ENCODE assay signal across 26 cellular contexts in genomic region chr2:226158229-226158628, GRCh38.
"Had no signal": no experiment of that assay in that cellular context is flagged by ENCODE, and none has a peak within 500 bp of the region (broad histone marks: within the 10 kb centered on the region; RNA-seq: fewer than 3 reads in every experiment).

No MANE protein-coding gene starts in this region.

- H3K4me3 ChIP-seq: MG63, SK-N-MC had no signal

- H3K4me3 Mint-ChIP-seq: activated CD4-positive, alpha-beta memory T cell treated with anti-CD3 and anti-CD28 coated beads, Interleukin-2, amount 10 ng/mL, durations not matched to agents 7 days and 5 days; activated CD4-positive, alpha-beta T cell treated with anti-CD3 and anti-CD28 coated beads, Interleukin-2, amount 10 ng/mL, durations not matched to agents 7 days and 5 days; activated naive CD4-positive, alpha-beta T cell treated with anti-CD3 and anti-CD28 coated beads for 36 hours; activated naive CD8-positive, alpha-beta T cell; activated T-helper 17 cell treated with anti-CD3 and anti-CD28 coated beads, Interleukin-2, amount 50 U/mL, for 72 hours; brain; T-cell had no signal

- H3K27ac Mint-ChIP-seq: activated CD4-positive, alpha-beta memory T cell treated with anti-CD3 and anti-CD28 coated beads, Interleukin-2, amount 10 ng/mL, durations not matched to agents 7 days and 5 days; activated CD4-positive, alpha-beta T cell treated with anti-CD3 and anti-CD28 coated beads, Interleukin-2, amount 10 ng/mL, durations not matched to agents 7 days and 5 days; activated naive CD4-positive, alpha-beta T cell treated with anti-CD3 and anti-CD28 coated beads for 36 hours; activated naive CD8-positive, alpha-beta T cell; activated T-helper 17 cell treated with anti-CD3 and anti-CD28 coated beads, Interleukin-2, amount 50 U/mL, for 72 hours; brain; T-cell had no signal

- H3K36me3 Mint-ChIP-seq: activated naive CD8-positive, alpha-beta T cell; brain; T-cell had no signal

- DNase-seq: activated CD4-positive, alpha-beta memory T cell treated with anti-CD3 and anti-CD28 coated beads, Interleukin-2, amount 10 ng/mL, durations not matched to agents 7 days and 5 days; activated CD4-positive, alpha-beta T cell treated with anti-CD3 and anti-CD28 coated beads, Interleukin-2, amount 10 ng/mL, durations not matched to agents 7 days and 5 days; activated CD4-positive, CD25-positive, alpha-beta regulatory T cell; activated gamma-delta T cell; activated naive CD4-positive, alpha-beta T cell treated with anti-CD3 and anti-CD28 coated beads for 36 hours; activated T-cell treated with anti-CD3 and anti-CD28 coated beads for 4 hours; activated T-cell treated with anti-CD3 and anti-CD28 coated beads, Interleukin-2, amount 50 U/mL, for 48 hours; amygdala; MG63; NCI-H1105 treated with DMSO at 0.1 percent for 48 hours; NCI-H1436 treated with DMSO at 0.1 percent for 48 hours; NCI-H187; NCI-H2081 treated with DMSO at 0.1 percent for 48 hours; NCI-H446; NCI-H524; PC-3; T-cell; T-helper 2 cell; T1000 had no signal

- FAIRE-seq: astrocyte, RCC 7860, TTC549 had no signal

- H3K27me3 Mint-ChIP-seq: activated CD4-positive, alpha-beta memory T cell treated with anti-CD3 and anti-CD28 coated beads, Interleukin-2, amount 10 ng/mL, durations not matched to agents 7 days and 5 days; activated CD4-positive, alpha-beta T cell treated with anti-CD3 and anti-CD28 coated beads, Interleukin-2, amount 10 ng/mL, durations not matched to agents 7 days and 5 days had no signal

- H3K4me1 Mint-ChIP-seq: activated CD4-positive, alpha-beta memory T cell treated with anti-CD3 and anti-CD28 coated beads, Interleukin-2, amount 10 ng/mL, durations not matched to agents 7 days and 5 days; activated CD4-positive, alpha-beta T cell treated with anti-CD3 and anti-CD28 coated beads, Interleukin-2, amount 10 ng/mL, durations not matched to agents 7 days and 5 days; activated T-helper 17 cell treated with anti-CD3 and anti-CD28 coated beads, Interleukin-2, amount 50 U/mL, for 72 hours; T-cell had no signal

- H3K9me3 Mint-ChIP-seq: activated CD4-positive, alpha-beta memory T cell treated with anti-CD3 and anti-CD28 coated beads, Interleukin-2, amount 10 ng/mL, durations not matched to agents 7 days and 5 days; activated CD4-positive, alpha-beta T cell treated with anti-CD3 and anti-CD28 coated beads, Interleukin-2, amount 10 ng/mL, durations not matched to agents 7 days and 5 days; activated naive CD4-positive, alpha-beta T cell treated with anti-CD3 and anti-CD28 coated beads for 36 hours; activated T-helper 17 cell treated with anti-CD3 and anti-CD28 coated beads, Interleukin-2, amount 50 U/mL, for 72 hours; brain; T-cell had no signal

- H3K9me3 ChIP-seq: MG63 had no signal

- H3K27me3 ChIP-seq: MG63 had no signal

- H3K36me3 ChIP-seq: MG63 had no signal

- H3K27ac ChIP-seq: SK-N-MC had no signal

- ATAC-seq: activated T-helper 17 cell treated with anti-CD3 and anti-CD28 coated beads, Interleukin-2, amount 50 U/mL, for 72 hours; PC-3; T-cell had no signal
